Comparison of ENCODE assay signal across 24 cellular contexts in genomic region chr15:81814882-81815455, GRCh38.
"Had no signal": no experiment of that assay in that cellular context is flagged by ENCODE, and none has a peak within 500 bp of the region (broad histone marks: within the 10 kb centered on the region; RNA-seq: fewer than 3 reads in every experiment).

No MANE protein-coding gene starts in this region.

- FAIRE-seq: HTR-8/SVneo, RCC 7860 had no signal

- H3K36me3 ChIP-seq: SJSA1 had no signal

- H3K27ac ChIP-seq: HL-60, SJSA1, SK-N-MC had no signal

- H3K27ac Mint-ChIP-seq: IgD-negative memory B cell had no signal

- H3K9me3 ChIP-seq: SJSA1 had no signal

- H3K4me3 ChIP-seq: SJSA1, SK-N-MC had no signal

- H3K36me3 Mint-ChIP-seq: IgD-negative memory B cell had no signal

- H3K27me3 ChIP-seq: SJSA1 had no signal

- H3K4me3 Mint-ChIP-seq: IgD-negative memory B cell had no signal

- DNase-seq: KBM-7, MV-4-11, NCI-H1048, NCI-H1105, NCI-H1417, NCI-H146, NCI-H1694 treated with DMSO at 0.1 percent for 48 hours, NCI-H1930, NCI-H2081, NCI-H2107, NCI-H2227 treated with DMSO at 0.1 percent for 48 hours, NCI-H510A, NCI-H524 treated with DMSO at 0.1 percent for 48 hours, NCI-H69, NCI-H774, Right ventricle myocardium superior, RPMI8226, SIG-M5 had no signal

- H3K4me1 ChIP-seq: SJSA1 had no signal
